8 cellular contexts compared by ENCODE assay signal in the genomic region with DNA sequence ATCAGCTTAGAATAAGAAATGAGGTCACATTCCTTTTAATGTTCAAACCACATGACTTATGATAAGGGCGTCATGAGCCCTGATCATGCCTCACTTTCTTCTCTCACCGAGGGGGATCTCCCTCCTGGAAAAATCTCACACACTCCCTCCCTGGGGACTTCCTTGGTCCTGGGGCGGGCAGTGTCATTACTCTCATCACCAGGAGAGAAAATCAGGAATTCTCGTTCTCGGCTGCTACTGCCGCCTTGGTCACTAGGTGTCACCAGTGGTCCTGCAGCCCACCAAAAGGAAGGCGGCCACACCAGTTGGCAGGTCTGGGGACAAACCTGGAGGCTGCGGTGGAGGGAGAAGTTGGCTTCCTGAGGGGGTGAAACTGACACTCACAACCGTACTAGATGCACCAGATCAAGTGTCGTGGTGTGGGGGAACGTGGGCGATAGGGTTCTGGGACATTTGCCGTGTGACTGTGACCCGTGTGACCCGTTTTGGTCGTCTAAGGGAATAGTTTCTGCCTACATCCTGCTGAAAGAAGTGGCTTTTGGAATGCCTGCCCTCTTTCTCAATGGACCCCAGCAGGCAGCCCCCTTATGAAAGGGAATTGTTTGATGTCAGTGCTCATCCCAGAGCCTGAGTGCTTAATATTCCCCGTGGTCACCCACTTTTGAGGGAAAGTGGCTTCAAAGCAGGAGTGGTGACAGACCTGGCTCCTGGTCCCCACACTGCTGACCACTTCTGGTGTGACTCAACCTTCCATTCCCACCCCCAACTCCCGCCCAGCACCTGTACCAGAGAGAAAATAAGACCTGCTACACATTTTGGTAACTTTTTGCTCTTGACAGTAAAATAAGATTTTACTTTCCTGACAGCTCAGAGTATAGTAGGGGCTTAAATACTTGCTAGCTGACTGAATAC.
A peak's percentile ranks its signal among the peaks of the same experiment; 100 is the strongest.
DNase-seq lines count a peak whose midpoint lies in the region; ATAC-seq and TF ChIP-seq lines count a peak whose summit lies in the region.

No MANE protein-coding gene starts in this region.

- in situ Hi-C loops in GM13976 (cut with MboI; ENCODE audit: low sequenced_read_pairs, unreplicated experiment), result loop anchor here (25.0 kb wide), 1 partner anchor 410 kb away; no protein-coding TSS in a partner anchor

- H3K9me3 Mint-ChIP-seq in activated B cell treated with CpG ODN at 0.5 μM for 24 hours, result no peaks in the 10 kb centered on the region

- CTCF ChIA-PET in activated B cell treated with CpG ODN at 0.5 μM for 24 hours (lab: Charles Lee), result interaction anchor here (0.6 to 1.4 kb wide), 3 partner anchors 7 to 12 kb away, joined by 3 to 4 read pairs (median 3); no protein-coding TSS in a partner anchor

- DNase-seq in GM13976 (ENCODE audit: low spot score), result peak; percentile 72
- peak; percentile 40 to 41 for DNase-seq in NCI-H1930 (lab: John Stamatoyannopoulos, UW)
- no peak for DNase-seq in activated B cell treated with CpG ODN at 0.5 μM for 24 hours
- peak; percentile 40 for DNase-seq in colonic mucosa
- DNase-seq in left lobe of liver (ENCODE audit: low spot score), result no peak
- peak; percentile 42 to 53 for DNase-seq in stimulated activated CD4-positive, alpha-beta T cell treated with anti-CD3 and anti-CD28 coated beads, Interleukin-4, amount 100 ng/mL, for 48 hours (ENCODE audit: low read depth in 2 of 2)

- H3K27ac Mint-ChIP-seq in activated B cell treated with CpG ODN at 0.5 μM for 24 hours, result no peak overlapping the region

- no peak overlapping the region for H3K4me3 ChIP-seq in colonic mucosa

- H3K27me3 Mint-ChIP-seq in activated B cell treated with CpG ODN at 0.5 μM for 24 hours, result no peaks in the 10 kb centered on the region

- H3K36me3 Mint-ChIP-seq in activated B cell treated with CpG ODN at 0.5 μM for 24 hours (ENCODE audit: low read depth), result no peaks in the 10 kb centered on the region

- H3K27ac ChIP-seq in 22Rv1 (no peak overlapping the region), colonic mucosa (no peak overlapping the region)

- no peaks in the 10 kb centered on the region for H3K9me3 ChIP-seq in colonic mucosa

- TF ChIP-seq CTCF in 22Rv1 (IDR thresholded peaks at IDR 0.05), result peak; percentile 93
- TF ChIP-seq CTCF in GM13976 (IDR thresholded peaks at IDR 0.05; ENCODE audit: borderline replicate concordance, control extremely low read depth, extremely low read depth, insufficient read depth, missing control alignments), result peak; percentile 88
- no peak for TF ChIP-seq CTCF in activated B cell treated with CpG ODN at 0.5 μM for 24 hours (IDR thresholded peaks at IDR 0.05)
- peak; percentile 61 for TF ChIP-seq CTCF in colonic mucosa (IDR thresholded peaks at IDR 0.05)

- H3K9ac ChIP-seq in colonic mucosa (ENCODE audit: low read depth in 2 of 2, low read length in 2 of 2), result no peak overlapping the region

- no peaks in the 10 kb centered on the region for H3K36me3 ChIP-seq in colonic mucosa

- H3K4me1 ChIP-seq in colonic mucosa, result no peaks in the 10 kb centered on the region

- ATAC-seq in HG02852 (IDR thresholded peaks at IDR 0.05; ENCODE audit: unreplicated experiment), result peak; percentile 86
- peak; percentile 79 for ATAC-seq in activated B cell treated with CpG ODN at 0.5 μM for 24 hours (ENCODE audit: low read depth)
- ATAC-seq in left lobe of liver, result peak; percentile 92

- H3K27me3 ChIP-seq in colonic mucosa, result no peaks in the 10 kb centered on the region

- H3K4me3 Mint-ChIP-seq in activated B cell treated with CpG ODN at 0.5 μM for 24 hours, result peak overlapping the region; percentile 78

- POLR2A ChIA-PET in activated B cell treated with CpG ODN at 0.5 μM for 24 hours (lab: Charles Lee), result interaction anchor here (0.6 kb wide), 1 partner anchor 92 kb away, joined by 3 read pairs; a partner anchor contains a TSS

- H3K4me1 Mint-ChIP-seq in activated B cell treated with CpG ODN at 0.5 μM for 24 hours, result peaks cover 4% of the 10 kb centered on the region

- intact Hi-C loops in activated B cell treated with CpG ODN at 0.5 μM for 24 hours (cut with micrococcal nuclease) (loop anchor here (2.0 to 5.0 kb wide), 3 partner anchors 455 to 1639 kb away; no protein-coding TSS in a partner anchor), colonic mucosa (cut with DNase I) (no loop called here)

Comparison
In these comparisons a context has a peak if more than half of its experiments do, and no peak if none do; other contexts are left out.
1. DNase-seq: peak in GM13976 (single experiment), NCI-H1930 (2 of 2), colonic mucosa (single experiment) and stimulated activated CD4-positive, alpha-beta T cell treated with anti-CD3 and anti-CD28 coated beads, Interleukin-4, amount 100 ng/mL, for 48 hours (2 of 2); none in activated B cell treated with CpG ODN at 0.5 μM for 24 hours (single experiment) and left lobe of liver (single experiment).
2. Peak in every context shown above with its lines, with median percentiles within 50 percentile points of each other: ATAC-seq.